In the genomic region with DNA sequence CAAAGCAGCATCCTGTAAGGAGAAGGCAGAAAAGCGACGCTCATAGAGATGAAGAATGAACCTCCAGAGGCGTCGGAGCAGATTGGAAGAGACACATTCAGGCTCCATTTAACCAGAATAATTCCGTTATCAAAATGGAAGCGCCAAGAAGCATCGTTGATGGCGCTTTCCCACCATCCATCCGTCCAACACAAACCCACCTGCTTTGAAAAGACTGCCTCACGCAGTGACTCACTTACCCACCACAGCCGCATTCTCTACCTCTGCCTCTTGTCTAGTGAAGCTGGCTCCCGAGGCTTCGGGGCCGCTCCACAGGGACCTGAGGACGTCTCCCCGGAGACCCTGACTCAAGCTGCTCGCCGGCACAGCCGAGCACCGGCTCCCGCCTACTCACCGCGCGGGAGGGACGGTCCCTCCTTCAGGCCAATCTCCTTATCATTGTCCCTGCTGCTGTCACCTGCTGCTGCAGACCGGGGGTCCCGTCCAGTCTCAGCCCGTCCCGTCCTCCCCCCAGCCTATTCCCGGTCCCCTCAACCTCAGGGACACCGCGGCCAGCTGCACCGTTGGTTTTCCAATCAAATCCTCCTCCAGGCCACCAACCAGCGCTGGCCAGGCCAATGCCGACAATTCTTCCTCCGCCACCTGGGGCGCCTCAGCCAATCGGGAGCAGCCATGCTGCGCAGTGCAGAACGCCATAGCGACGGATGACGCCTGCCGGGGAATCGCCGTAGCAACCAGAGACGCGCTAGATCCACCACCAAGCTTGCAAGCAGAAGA, we compare ENCODE assay signal across 8 cellular contexts.
DNase-seq lines count a peak whose midpoint lies in the region; ATAC-seq, FAIRE-seq and TF ChIP-seq lines count a peak whose summit lies in the region.

TSS of gene NEK10 (minus strand) at position 553 of the 777 bp plus-strand sequence. CDS start 16,501 bp downstream, outside the sequence.

- no peak for TF ChIP-seq CTCF in GM10266 (IDR thresholded peaks at IDR 0.05; ENCODE audit: control insufficient read depth, insufficient read depth, low read depth, missing control alignments)

- H3K27ac ChIP-seq in rectal smooth muscle tissue (ENCODE audit: low read depth, low read length) = no peak within 1 kb of the TSS

- no peaks in the 10 kb centered on the region for H3K36me3 ChIP-seq in rectal smooth muscle tissue (ENCODE audit: control insufficient read depth, insufficient read depth, low read length)

- H3K9ac ChIP-seq in rectal smooth muscle tissue (ENCODE audit: low read length) = peak within 1 kb of the TSS; percentile 45

- peaks cover 3% of the 10 kb centered on the region for H3K4me1 ChIP-seq in rectal smooth muscle tissue (ENCODE audit: control insufficient read depth, insufficient read depth, low read length)

- peak; percentile 82 for FAIRE-seq in urothelium cell line (lab: Jason Lieb, UNC)

- H3K27me3 ChIP-seq in rectal smooth muscle tissue (ENCODE audit: control insufficient read depth, insufficient read depth, low read length) = no peaks in the 10 kb centered on the region

- peak; percentile 88 for DNase-seq in GM10266 (ENCODE audit: extremely low spot score)
- DNase-seq in NCI-H146 (lab: John Stamatoyannopoulos, UW) = peak; percentile 85
- DNase-seq in T-helper 2 cell = peak; percentile 78 to 95 (median 88)
- peak; percentile 96 for DNase-seq in astrocyte of the hippocampus (ENCODE audit: low read depth, low spot score)
- peak; percentile 58 to 75 for DNase-seq in hippocampal formation (lab: John Stamatoyannopoulos, UW)
- peak; percentile 99 for DNase-seq in urothelium cell line (ENCODE audit: low spot score)

- peak within 1 kb of the TSS; percentile 98 for H3K4me3 ChIP-seq in rectal smooth muscle tissue (ENCODE audit: low read length)

- peak; percentile 100 for ATAC-seq in HG02678 (IDR thresholded peaks at IDR 0.05; ENCODE audit: unreplicated experiment)
